In the genomic region with DNA sequence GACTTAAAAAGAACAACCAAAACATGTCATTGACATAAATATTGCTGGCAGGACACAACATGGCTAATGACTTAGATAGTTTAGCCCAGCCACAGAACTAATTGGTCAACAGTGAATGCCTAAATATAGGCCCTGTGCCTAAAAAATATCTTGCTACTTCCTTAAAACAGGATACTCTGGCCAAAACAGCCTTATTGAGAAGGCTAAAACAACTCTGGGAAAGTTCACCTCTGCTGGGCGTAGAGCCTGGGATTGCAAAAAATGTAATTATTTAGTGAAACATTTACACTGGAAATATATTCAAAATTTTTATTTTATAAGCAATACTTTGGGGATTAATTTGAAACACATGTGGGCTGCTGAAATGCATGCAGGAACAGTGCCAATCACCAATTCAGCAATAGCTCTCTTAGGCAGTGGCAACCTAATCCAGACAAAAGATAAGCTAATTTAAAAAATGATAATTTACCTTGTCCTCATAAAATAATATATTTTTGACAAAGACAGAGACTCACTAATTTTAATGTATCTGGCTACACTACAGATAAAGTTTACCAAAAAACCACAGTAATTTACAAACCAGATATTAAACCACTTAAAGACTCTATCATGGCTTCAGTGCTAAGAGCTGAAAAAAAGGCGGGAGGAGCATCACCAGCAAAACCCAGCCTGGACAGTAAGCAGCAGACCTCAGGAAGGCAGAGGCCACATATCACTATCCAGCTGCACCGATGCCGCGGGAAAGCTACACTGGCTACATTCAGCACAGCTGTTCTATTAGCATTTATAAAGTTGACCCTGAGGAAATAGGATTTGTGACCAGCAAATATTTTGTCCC, we compare ENCODE assay signal across 8 cellular contexts. TPM values are rescaled to one million over a fixed set of nuclear protein-coding genes. Genes with fewer than 3 reads are reported as not detected.
A peak's percentile ranks its signal among the peaks of the same experiment; 100 is the strongest.
DNase-seq lines count a peak whose midpoint lies in the region; FAIRE-seq and TF ChIP-seq lines count a peak whose summit lies in the region.

No MANE protein-coding gene starts in this region.

- H3K27ac Mint-ChIP-seq in nephron: peak overlapping the region; percentile 72 to 88 (median 81)
- no peak overlapping the region for H3K27ac Mint-ChIP-seq in neural progenitor cell

- H3K4me1 ChIP-seq in SJSA1 (replicated peaks): peaks cover 49% of the 10 kb centered on the region
- H3K4me1 ChIP-seq in neural progenitor cell: no peaks in the 10 kb centered on the region

- H3K27me3 Mint-ChIP-seq in nephron (ENCODE audit: low read depth): no peaks in the 10 kb centered on the region
- H3K27me3 Mint-ChIP-seq in neural progenitor cell (ENCODE audit: insufficient read depth, low read depth): peaks cover 2% of the 10 kb centered on the region

- no peak overlapping the region for H3K4me3 Mint-ChIP-seq in nephron
- no peak overlapping the region for H3K4me3 Mint-ChIP-seq in neural progenitor cell

- TF ChIP-seq CTCF in nephron (IDR thresholded peaks at IDR 0.05; ENCODE audit: unreplicated experiment in 3 of 3) (no peak), neural progenitor cell (IDR thresholded peaks at IDR 0.05) (no peak)

- no peaks in the 10 kb centered on the region for H4K20me1 ChIP-seq in neural progenitor cell (ENCODE audit: low read depth)

- H2AFZ ChIP-seq in neural progenitor cell (replicated peaks): no peak overlapping the region

- no peaks in the 10 kb centered on the region for H3K27me3 ChIP-seq in SJSA1 (replicated peaks)
- no peaks in the 10 kb centered on the region for H3K27me3 ChIP-seq in neural progenitor cell

- FAIRE-seq in endometrium (lab: Jason Lieb, UNC): peak; percentile 21

- no peak overlapping the region for H3K4me2 ChIP-seq in neural progenitor cell

- H3K4me1 Mint-ChIP-seq in nephron (peaks cover 17% of the 10 kb centered on the region), neural progenitor cell (no peaks in the 10 kb centered on the region)

- H3K4me3 ChIP-seq in SJSA1: no peak overlapping the region
- no peak overlapping the region for H3K4me3 ChIP-seq in neural progenitor cell

- H3F3A ChIP-seq in neural progenitor cell (ENCODE audit: low read depth): no peaks in the 10 kb centered on the region

- no peaks in the 10 kb centered on the region for H3K79me2 ChIP-seq in neural progenitor cell (ENCODE audit: low read depth)

- peaks cover 24% of the 10 kb centered on the region for H3K9me3 Mint-ChIP-seq in nephron
- peaks cover 29% of the 10 kb centered on the region for H3K9me3 Mint-ChIP-seq in neural progenitor cell

- H3K36me3 Mint-ChIP-seq in nephron (ENCODE audit: low read depth) (peaks cover 26% of the 10 kb centered on the region), neural progenitor cell (peaks cover 11% of the 10 kb centered on the region)

- peaks cover 10% of the 10 kb centered on the region for H3K36me3 ChIP-seq in SJSA1
- H3K36me3 ChIP-seq in neural progenitor cell: no peaks in the 10 kb centered on the region

- no peak overlapping the region for H3K9ac ChIP-seq in neural progenitor cell

- H3K27ac ChIP-seq in SJSA1: peak overlapping the region; percentile 55
- no peak overlapping the region for H3K27ac ChIP-seq in neural progenitor cell

- H3K9me3 ChIP-seq in SJSA1 (replicated peaks) (no peaks in the 10 kb centered on the region), neural progenitor cell (ENCODE audit: low read depth) (no peaks in the 10 kb centered on the region)

- peak; percentile 61 for DNase-seq in CMK (ENCODE audit: low read depth)
- DNase-seq in SJSA1 (ENCODE audit: low read depth in 1 of 2, low spot score in 2 of 2): no peak
- DNase-seq in amniotic stem cell (lab: John Stamatoyannopoulos, UW): no peak
- DNase-seq in neural progenitor cell (ENCODE audit: low spot score): no peak
- no peak for DNase-seq in NCI-H2196 treated with DMSO at 0.1 percent for 48 hours (lab: John Stamatoyannopoulos, UW; ENCODE audit: unreplicated experiment)
- DNase-seq in ureter (ENCODE audit: low spot score): no peak

RNA-seq across cellular contexts. Expression of a gene that starts 18.5 kb away (rescaled TPM):
- total RNA-seq in SJSA1 (2014; rRNA removed; shearing (Covaris generic)): 19.2 and 39.8 TPM in 2 replicates
- total RNA-seq in neural progenitor cell (ENCODE audit: low replicate concordance): 7.0 and 7.1 TPM in 2 replicates
- 42.7 TPM for total RNA-seq in ureter

RNA-seq across cellular contexts. Expression of a gene that starts 18.8 kb away (rescaled TPM):
- total RNA-seq in SJSA1 (2014; rRNA removed; shearing (Covaris generic)): 9.4 and 23.8 TPM in 2 replicates
- 64.0 and 79.4 TPM in 2 replicates for total RNA-seq in neural progenitor cell (ENCODE audit: low replicate concordance)
- 20.7 TPM for total RNA-seq in ureter
